Comparison of ENCODE assay signal across 12 cellular contexts in genomic region chr5:2740051-2740848, GRCh38. TPM values are rescaled to one million over a fixed set of nuclear protein-coding genes. Genes with fewer than 3 reads are reported as not detected.
DNase-seq lines count a peak whose midpoint lies in the region; ATAC-seq, FAIRE-seq and TF ChIP-seq lines count a peak whose summit lies in the region.
"Had no signal": no experiment of that assay in that cellular context is flagged by ENCODE, and none has a peak within 500 bp of the region (broad histone marks: within the 10 kb centered on the region; RNA-seq: fewer than 3 reads in every experiment).

No MANE protein-coding gene starts in this region.

- H3K4me2 ChIP-seq in GM23338 (peak overlapping the region; percentile 78; the same call in 1 of the 2 replicates), keratinocyte (ENCODE audit: control insufficient read depth, extremely low read depth, insufficient read depth, low read depth, low read length) (peak overlapping the region; percentile 69), smooth muscle cell (peak overlapping the region; percentile 92)

- H3F3A ChIP-seq in GM23338 (replicated peaks; ENCODE audit: low read depth) = peaks cover 5% of the 10 kb centered on the region; the same call in 1 of the 2 replicates
- no peaks in the 10 kb centered on the region for H3F3A ChIP-seq in smooth muscle cell (ENCODE audit: low read depth)

- H3K9me1 ChIP-seq in keratinocyte (ENCODE audit: control insufficient read depth, extremely low read depth, insufficient read depth, low read length) = no peaks in the 10 kb centered on the region

- in situ Hi-C loops in astrocyte of the cerebellum (cut with HindIII; ENCODE audit: low sequenced_read_pairs) = loop anchor here (25.0 kb wide), 2 partner anchors 572 to 872 kb away; no protein-coding TSS in a partner anchor

- H3K4me1 Mint-ChIP-seq in GM23338 = peaks cover 39% of the 10 kb centered on the region
- no peaks in the 10 kb centered on the region for H3K4me1 Mint-ChIP-seq in activated T-cell treated with anti-CD3 and anti-CD28 coated beads, Interleukin-2, amount 50 U/mL, for 24 hours (ENCODE audit: low read depth)

- H3K36me3 ChIP-seq in GM23338 (ENCODE audit: insufficient read depth) (0 out of 2 replicates have a peak, but pooled peaks cover 3% of the 10 kb centered on the region), keratinocyte (ENCODE audit: control insufficient read depth in 2 of 2, extremely low read depth in 1 of 2, insufficient read depth in 2 of 2, low read length in 2 of 2) (no peaks in the 10 kb centered on the region), smooth muscle cell (ENCODE audit: low read depth) (no peaks in the 10 kb centered on the region), colonic mucosa (no peaks in the 10 kb centered on the region)
- H3K36me3 ChIP-seq: brain microvascular endothelial cell had no signal

- H2AFZ ChIP-seq in GM23338 (no peak overlapping the region; the same call in 1 of the 2 replicates), keratinocyte (ENCODE audit: control insufficient read depth, low read length) (peak overlapping the region; percentile 56), smooth muscle cell (ENCODE audit: low read depth) (no peak overlapping the region)

- DNase-seq in GM23338 (ENCODE audit: low spot score) (peak; percentile 49), astrocyte of the cerebellum (ENCODE audit: low read depth) (no peak), keratinocyte (ENCODE audit: low read depth, low spot score) (no peak), smooth muscle cell (lab: John Stamatoyannopoulos, UW; ENCODE audit: unreplicated experiment) (no peak), SIG-M5 treated with dmso at 0.1 percent for 504 hours (lab: John Stamatoyannopoulos, UW; ENCODE audit: unreplicated experiment) (no peak), colonic mucosa (no peak)
- no peak for DNase-seq in activated T-cell treated with anti-CD3 and anti-CD28 coated beads, Interleukin-2, amount 50 U/mL, for 24 hours
- DNase-seq: activated CD4-positive, CD25-positive, alpha-beta regulatory T cell treated with anti-CD3 and anti-CD28 coated beads, Interleukin-2, amount 50 U/mL, for 72 hours; activated T-cell treated with anti-CD3 and anti-CD28 coated beads, Interleukin-2, amount 50 U/mL, for 72 hours; brain microvascular endothelial cell; Calu3 had no signal

- peaks cover 25% of the 10 kb centered on the region for H4K20me1 ChIP-seq in GM23338 (replicated peaks; ENCODE audit: insufficient read depth)
- H4K20me1 ChIP-seq in keratinocyte (ENCODE audit: control insufficient read depth, extremely low read depth, insufficient read depth, low read length) = no peaks in the 10 kb centered on the region
- peaks cover 11% of the 10 kb centered on the region for H4K20me1 ChIP-seq in smooth muscle cell (ENCODE audit: low read depth)

- H3K9ac ChIP-seq in keratinocyte (ENCODE audit: control insufficient read depth, extremely low read depth, insufficient read depth, low read length) (peak overlapping the region; percentile 56), smooth muscle cell (ENCODE audit: low read depth) (no peak overlapping the region), colonic mucosa (ENCODE audit: low read depth in 2 of 2, low read length in 2 of 2) (no peak overlapping the region)

- H3K9me2 ChIP-seq in GM23338 (ENCODE audit: insufficient read depth) = no peaks in the 10 kb centered on the region

- no peak for TF ChIP-seq CTCF in GM23338 (conservative IDR thresholded peaks at IDR 0.05; ENCODE audit: low read depth in 2 of 2)
- no peak for TF ChIP-seq CTCF in astrocyte of the cerebellum (IDR thresholded peaks at IDR 0.05; ENCODE audit: low read depth, low read length, missing control alignments)
- no peak for TF ChIP-seq CTCF in keratinocyte (optimal IDR thresholded peaks at IDR 0.05 in 1 of 3, IDR thresholded peaks at IDR 0.05 in 1 of 3, conservative IDR thresholded peaks at IDR 0.05 in 1 of 3; ENCODE audit: extremely low read depth in 1 of 3, insufficient read depth in 2 of 3, low read length in 3 of 3)
- no peak for TF ChIP-seq CTCF in smooth muscle cell (IDR thresholded peaks at IDR 0.05; ENCODE audit: borderline replicate concordance, insufficient read depth, poor library complexity, severe bottlenecking)
- no peak for TF ChIP-seq CTCF in colonic mucosa (IDR thresholded peaks at IDR 0.05)

- ATAC-seq in GM23338 (peak; percentile 18), GM18517 (IDR thresholded peaks at IDR 0.05; ENCODE audit: unreplicated experiment) (no peak)
- ATAC-seq: activated T-cell treated with anti-CD3 and anti-CD28 coated beads, Interleukin-2, amount 50 U/mL, for 72 hours had no signal

- H3K9me3 ChIP-seq in keratinocyte (ENCODE audit: control insufficient read depth, low read depth, low read length) (no peaks in the 10 kb centered on the region), smooth muscle cell (replicated peaks; ENCODE audit: low read depth) (no peaks in the 10 kb centered on the region), colonic mucosa (no peaks in the 10 kb centered on the region)

- peaks cover 77% of the 10 kb centered on the region for H3K27me3 Mint-ChIP-seq in GM23338 (ENCODE audit: insufficient read depth, low read depth, poor library complexity)
- H3K27me3 Mint-ChIP-seq in activated T-cell treated with anti-CD3 and anti-CD28 coated beads, Interleukin-2, amount 50 U/mL, for 24 hours = peaks cover 74% of the 10 kb centered on the region

- intact Hi-C loops in colonic mucosa (cut with DNase I) = no loop called here

- WGBS in smooth muscle cell (ENCODE audit: low lambda C conversion rate) = 12% methylated on average over 58 of the region's 58 CpGs

- dilution Hi-C loops in keratinocyte (cut with MboI; ENCODE audit: extremely low pct_ligation_motif_present, low sequenced_read_pairs) = no loop called here

- H3K27ac ChIP-seq in GM23338 (ENCODE audit: low read depth) (no peak overlapping the region), keratinocyte (ENCODE audit: control insufficient read depth, insufficient read depth, low read length) (no peak overlapping the region), smooth muscle cell (ENCODE audit: low read depth) (no peak overlapping the region), colonic mucosa (no peak overlapping the region)
- H3K27ac ChIP-seq: brain microvascular endothelial cell had no signal

- peaks cover 3% of the 10 kb centered on the region; the same call in 1 of the 3 replicates for H3K9me3 Mint-ChIP-seq in GM23338
- H3K9me3 Mint-ChIP-seq in activated T-cell treated with anti-CD3 and anti-CD28 coated beads, Interleukin-2, amount 50 U/mL, for 24 hours = no peaks in the 10 kb centered on the region
- H3K9me3 Mint-ChIP-seq: activated T-cell treated with anti-CD3 and anti-CD28 coated beads, Interleukin-2, amount 50 U/mL, for 72 hours had no signal

- peaks cover 9% of the 10 kb centered on the region; the same call in 1 of the 2 replicates for H3K79me2 ChIP-seq in GM23338 (replicated peaks; ENCODE audit: insufficient read depth)
- H3K79me2 ChIP-seq in keratinocyte (ENCODE audit: control insufficient read depth, insufficient read depth, low read length) = peaks cover 18% of the 10 kb centered on the region
- H3K79me2 ChIP-seq in smooth muscle cell (ENCODE audit: low read depth) = no peaks in the 10 kb centered on the region

- H3K27ac Mint-ChIP-seq in GM23338 = no peak overlapping the region
- H3K27ac Mint-ChIP-seq in activated T-cell treated with anti-CD3 and anti-CD28 coated beads, Interleukin-2, amount 50 U/mL, for 24 hours = no peak overlapping the region
- H3K27ac Mint-ChIP-seq: activated T-cell treated with anti-CD3 and anti-CD28 coated beads, Interleukin-2, amount 50 U/mL, for 72 hours had no signal

- peaks cover 48% of the 10 kb centered on the region for H3K4me1 ChIP-seq in GM23338 (ENCODE audit: insufficient read depth)
- peaks cover 21% of the 10 kb centered on the region for H3K4me1 ChIP-seq in keratinocyte (ENCODE audit: control insufficient read depth, extremely low read depth, insufficient read depth, low read length)
- H3K4me1 ChIP-seq in smooth muscle cell (ENCODE audit: low read depth) = peaks cover 5% of the 10 kb centered on the region
- H3K4me1 ChIP-seq in colonic mucosa = no peaks in the 10 kb centered on the region

- H3K4me3 Mint-ChIP-seq in GM23338 = 0 out of 3 replicates have a peak overlapping the region, but pooled peaks have one; percentile 3
- H3K4me3 Mint-ChIP-seq in activated T-cell treated with anti-CD3 and anti-CD28 coated beads, Interleukin-2, amount 50 U/mL, for 24 hours = no peak overlapping the region

- H3K4me3 ChIP-seq in GM23338 = peak overlapping the region; percentile 53
- peak overlapping the region; percentile 44 for H3K4me3 ChIP-seq in astrocyte of the cerebellum (ENCODE audit: low read depth, low read length)
- H3K4me3 ChIP-seq in keratinocyte (ENCODE audit: control insufficient read depth in 2 of 3, extremely low read depth in 1 of 3, insufficient read depth in 2 of 3, low read depth in 1 of 3, low read length in 3 of 3) = peak overlapping the region; percentile 53 to 58 (median 54)
- peak overlapping the region; percentile 70 for H3K4me3 ChIP-seq in smooth muscle cell
- no peak overlapping the region for H3K4me3 ChIP-seq in colonic mucosa

- H3K27me3 ChIP-seq in GM23338 (ENCODE audit: insufficient read depth) (peaks cover 98% of the 10 kb centered on the region), keratinocyte (ENCODE audit: control insufficient read depth, extremely low read depth, insufficient read depth, low read length) (no peaks in the 10 kb centered on the region), smooth muscle cell (ENCODE audit: low read depth) (peaks cover 100% of the 10 kb centered on the region), colonic mucosa (peaks cover 64% of the 10 kb centered on the region)

- peaks cover 19% of the 10 kb centered on the region; the same call in 2 of the 3 replicates for H3K36me3 Mint-ChIP-seq in GM23338 (ENCODE audit: low read depth)
- H3K36me3 Mint-ChIP-seq in activated T-cell treated with anti-CD3 and anti-CD28 coated beads, Interleukin-2, amount 50 U/mL, for 24 hours (ENCODE audit: low read depth) = no peaks in the 10 kb centered on the region

- FAIRE-seq in keratinocyte (lab: Jason Lieb, UNC) = no peak

TF ChIP-seq in GM23338, 12 proteins besides CTCF, POLR2A, EP300 and RAD21 (continues in another document):
- TF ChIP-seq STAT1 (IDR thresholded peaks at IDR 0.05; ENCODE audit: unreplicated experiment) = no peak
- no peak for TF ChIP-seq CREB1 (CRISPR knock-in tag; IDR thresholded peaks at IDR 0.05; ENCODE audit: low read depth)
- TF ChIP-seq ZNF114 (CRISPR knock-in tag; IDR thresholded peaks at IDR 0.05) = no peak

RNA-seq across cellular contexts. Expression of gene IRX2, which starts 11.2 kb away (rescaled TPM):
- 15.8 and 25.3 TPM in 2 replicates for total RNA-seq in GM23338 (2014; rRNA removed; shearing (Covaris generic))
- polyA plus RNA-seq in GM23338 (2016; fragmentation: Nextera tagmentation; extraction: Ambion mirVana) (13.6 and 14.5 TPM in 2 replicates), keratinocyte (13.8 to 27.1 TPM (median 23.7 TPM) in 3 replicates), smooth muscle cell (1.1 and 1.9 TPM in 2 replicates)
- polyA plus RNA-seq in keratinocyte (2011; ENCODE audit: low read depth) = 13.7 TPM
- polyA plus RNA-seq in keratinocyte (2011; cell fraction: cytosol; rRNA removed) = 11.5 and 13.5 TPM in 2 replicates
- polyA plus RNA-seq in keratinocyte (2011; cell fraction: nucleus; rRNA removed) = 32.7 and 36.3 TPM in 2 replicates
- 18.6 and 19.4 TPM in 2 replicates for polyA plus RNA-seq in keratinocyte (2012; ENCODE audit: low replicate concordance)
- polyA minus RNA-seq in keratinocyte = 3.7 to 10.1 TPM (median 4.5 TPM) in 3 replicates
- 20.5 TPM for polyA minus RNA-seq in keratinocyte (2011; cell fraction: cytosol; rRNA and poly(A)+ RNA removed)
- polyA minus RNA-seq in keratinocyte (2011; cell fraction: nucleus; rRNA and poly(A)+ RNA removed) = 15.2 and 17.0 TPM in 2 replicates
- total RNA-seq in smooth muscle cell (0.67 and 4.0 TPM in 2 replicates), colonic mucosa (under 1 TPM in 1 of 2 donors, not detected in 1; 0.12 TPM)
- total RNA-seq: activated T-cell treated with anti-CD3 and anti-CD28 coated beads, Interleukin-2, amount 50 U/mL, for 72 hours; Calu3 had no signal
